ENCODE assay signal across 2 cellular contexts in the genomic region with DNA sequence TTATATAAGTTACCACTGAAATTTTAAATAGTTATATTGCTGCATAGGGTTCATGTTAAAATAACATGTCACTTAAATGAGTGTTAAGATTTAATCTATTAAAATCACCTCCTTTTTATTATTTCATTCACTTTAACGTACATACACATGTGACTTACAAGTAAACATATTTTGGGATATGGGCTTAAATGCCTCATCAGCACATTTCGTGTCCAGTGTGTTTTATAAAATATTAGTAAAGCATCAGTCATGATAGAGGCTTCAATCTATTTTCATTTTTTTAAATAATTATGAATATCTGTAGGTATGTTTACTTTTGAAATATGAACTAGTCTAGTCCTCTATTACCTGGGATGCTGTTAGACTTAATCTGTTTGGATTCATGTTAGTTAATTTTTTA.
TF ChIP-seq lines count a peak whose summit lies in the region.

No MANE protein-coding gene starts in this region.

TF ChIP-seq in IMR-90, 13 proteins besides CTCF, POLR2A, EP300 and RAD21:
- no peak for TF ChIP-seq MAZ (IDR thresholded peaks at IDR 0.05; ENCODE audit: borderline replicate concordance, low read depth, low read length)
- TF ChIP-seq MAFK (IDR thresholded peaks at IDR 0.05; ENCODE audit: low read depth, low read length), result peak; percentile 96

TF ChIP-seq in H1, 55 proteins besides CTCF, POLR2A, EP300 and RAD21:
- no peak for TF ChIP-seq SP1 (IDR thresholded peaks at IDR 0.05; ENCODE audit: low read depth, low read length)
- TF ChIP-seq MAFK (IDR thresholded peaks at IDR 0.05; ENCODE audit: low read depth, low read length), result peak; percentile 70
